Comparison of ENCODE assay signal across 20 cellular contexts in the genomic region with DNA sequence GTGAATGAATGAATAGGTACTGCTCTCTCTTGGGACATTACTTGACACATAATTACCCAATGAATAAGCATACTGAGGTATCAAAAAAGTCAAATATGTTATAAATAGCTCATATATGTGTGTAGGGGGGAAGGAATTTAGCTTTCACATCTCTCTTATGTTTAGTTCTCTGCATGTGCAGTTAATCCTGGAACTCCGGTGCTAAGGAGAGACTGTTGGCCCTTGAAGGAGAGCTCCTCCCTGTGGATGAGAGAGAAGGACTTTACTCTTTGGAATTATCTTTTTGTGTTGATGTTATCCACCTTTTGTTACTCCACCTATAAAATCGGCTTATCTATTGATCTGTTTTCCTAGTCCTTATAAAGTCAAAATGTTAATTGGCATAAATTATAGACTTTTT. TPM values are rescaled to one million over a fixed set of nuclear protein-coding genes. Genes with fewer than 3 reads are reported as not detected.
DNase-seq lines count a peak whose midpoint lies in the region; ATAC-seq and TF ChIP-seq lines count a peak whose summit lies in the region.
"Had no signal": no experiment of that assay in that cellular context is flagged by ENCODE, and none has a peak within 500 bp of the region (broad histone marks: within the 10 kb centered on the region; RNA-seq: fewer than 3 reads in every experiment).

No MANE protein-coding gene starts in this region.

- no peaks in the 10 kb centered on the region for H4K20me1 ChIP-seq in H9 (ENCODE audit: control insufficient read depth, insufficient read depth, insufficient read length)

- no peak overlapping the region for H3K23ac ChIP-seq in H9 (ENCODE audit: insufficient read length, low read depth, low read length)

- intact Hi-C loops in Panc1 (cut with micrococcal nuclease; ENCODE audit: unreplicated experiment) (no loop called here), right lobe of liver (cut with DNase I) (no loop called here)

- no peak overlapping the region for H2AK5ac ChIP-seq in H9 (ENCODE audit: insufficient read length, low read length)

- WGBS in H9 (ENCODE audit: extremely low coverage, insufficient read length, low lambda C conversion rate), result no CpG with 5 or more reads among the region's 2 CpGs
- WGBS in right lobe of liver (ENCODE audit: insufficient coverage, low coverage, low lambda C conversion rate, missing lambda C conversion rate), result 44% methylated on average over 2 of the region's 2 CpGs

- ATAC-seq in Panc1 (no peak), right lobe of liver (no peak)
- ATAC-seq: activated CD8-positive, alpha-beta T cell treated with anti-CD3 and anti-CD28 coated beads for 36 hours; activated naive CD8-positive, alpha-beta T cell treated with anti-CD3 and anti-CD28 coated beads, Interleukin-2, amount 50 U/mL, for 24 hours; HepG2; right cardiac atrium had no signal

- H4K5ac ChIP-seq in H9 (ENCODE audit: insufficient read length, low read depth, low read length), result no peak overlapping the region

- H3K27ac ChIP-seq in H9 (ENCODE audit: insufficient read length, low read depth, low read length) (no peak overlapping the region), Panc1 (ENCODE audit: low read length) (no peak overlapping the region), iPS-18a (ENCODE audit: low read length) (no peak overlapping the region), rectal smooth muscle tissue (ENCODE audit: low read depth, low read length) (no peak overlapping the region), right lobe of liver (no peak overlapping the region)
- H3K27ac ChIP-seq: neutrophil, WERI-Rb-1 had no signal

- POLR2A ChIA-PET in Panc1 (lab: Charles Lee), result no interaction called here

- H3K23me2 ChIP-seq in H9 (ENCODE audit: insufficient read length, low read depth, low read length, poor library complexity, severe bottlenecking), result peaks cover 14% of the 10 kb centered on the region

- H3K9ac ChIP-seq in H9 (ENCODE audit: extremely low read depth, insufficient read length, low read length), result no peak overlapping the region
- H3K9ac ChIP-seq in iPS-18a (ENCODE audit: low read length), result no peak overlapping the region
- no peak overlapping the region for H3K9ac ChIP-seq in rectal smooth muscle tissue (ENCODE audit: low read length)

- DNase-seq in H9 (no peak), Panc1 (ENCODE audit: low read depth, low spot score) (no peak), NCI-H2081 (lab: John Stamatoyannopoulos, UW) (no peak), MG63 (no peak), right lobe of liver (no peak)
- DNase-seq: activated CD8-positive, alpha-beta T cell treated with anti-CD3 and anti-CD28 coated beads for 36 hours; activated naive CD8-positive, alpha-beta T cell treated with anti-CD3 and anti-CD28 coated beads, Interleukin-2, amount 50 U/mL, for 24 hours; foreskin fibroblast; NCI-H2081 treated with DMSO at 0.1 percent for 48 hours; NCI-H748 treated with DMSO at 0.1 percent for 48 hours; right cardiac atrium; T-helper 1 cell; WERI-Rb-1 had no signal

- no peak overlapping the region for H3K18ac ChIP-seq in H9 (ENCODE audit: insufficient read length, low read depth, low read length)

- no peak overlapping the region for H2BK5ac ChIP-seq in H9 (ENCODE audit: insufficient read length, low read length)

- no peaks in the 10 kb centered on the region for H3K79me1 ChIP-seq in H9 (ENCODE audit: insufficient read depth, low read depth, low read length, poor library complexity, severe bottlenecking)

- no peak for TF ChIP-seq POLR2A in right lobe of liver (IDR thresholded peaks at IDR 0.05)

- H3K27me3 Mint-ChIP-seq in H9 (ENCODE audit: low read depth), result peaks cover 45% of the 10 kb centered on the region

- H3K9me3 ChIP-seq in H9 (ENCODE audit: control insufficient read depth, low read depth, low read length) (no peaks in the 10 kb centered on the region), Panc1 (ENCODE audit: control insufficient read depth, insufficient read depth, low read depth, low read length) (no peaks in the 10 kb centered on the region), iPS-18a (ENCODE audit: control insufficient read depth, low read depth, low read length) (no peaks in the 10 kb centered on the region), MG63 (no peaks in the 10 kb centered on the region), right lobe of liver (no peaks in the 10 kb centered on the region)
- H3K9me3 ChIP-seq: neutrophil had no signal

- no peaks in the 10 kb centered on the region for H3K9me3 Mint-ChIP-seq in H9
- H3K9me3 Mint-ChIP-seq: activated CD8-positive, alpha-beta T cell treated with anti-CD3 and anti-CD28 coated beads for 36 hours; activated naive CD8-positive, alpha-beta T cell treated with anti-CD3 and anti-CD28 coated beads, Interleukin-2, amount 50 U/mL, for 24 hours had no signal

- in situ Hi-C loops in Panc1 (cut with HindIII; ENCODE audit: low pct_unique_long_range_greater_than_20kb, low sequenced_read_pairs), result no loop called here

- H4K8ac ChIP-seq in H9 (replicated peaks; ENCODE audit: insufficient read length, low read depth, low read length), result no peak overlapping the region

- no peak overlapping the region for H3K4me2 ChIP-seq in H9 (ENCODE audit: insufficient read depth, insufficient read length, low read length)

- H3K4ac ChIP-seq in H9 (ENCODE audit: low read depth, low read length), result no peak overlapping the region

- H2BK15ac ChIP-seq in H9 (ENCODE audit: low read depth, low read length), result no peak overlapping the region

- H3K4me3 ChIP-seq in Panc1 (ENCODE audit: low read depth in 2 of 2, low read length in 2 of 2) (no peak overlapping the region), iPS-18a (ENCODE audit: low read length) (peak overlapping the region; percentile 16), rectal smooth muscle tissue (ENCODE audit: low read length) (peak overlapping the region; percentile 33), MG63 (no peak overlapping the region), right lobe of liver (no peak overlapping the region)

- no peaks in the 10 kb centered on the region for H3K4me1 ChIP-seq in H9 (ENCODE audit: insufficient read depth, low read length)
- peaks cover 6% of the 10 kb centered on the region; the same call in 1 of the 2 replicates for H3K4me1 ChIP-seq in Panc1 (ENCODE audit: control insufficient read depth, insufficient read depth, low read length)
- H3K4me1 ChIP-seq in iPS-18a (ENCODE audit: control insufficient read depth, low read depth, low read length), result peaks cover 12% of the 10 kb centered on the region
- no peaks in the 10 kb centered on the region for H3K4me1 ChIP-seq in rectal smooth muscle tissue (ENCODE audit: control insufficient read depth, insufficient read depth, low read length)
- peaks cover 0 to 3% (median 0%) of the 10 kb centered on the region in 4 donors for H3K4me1 ChIP-seq in right lobe of liver

- H3K27me3 ChIP-seq in H9 (ENCODE audit: insufficient read depth, low read length), result no peaks in the 10 kb centered on the region; the same call in 1 of the 2 replicates
- H3K27me3 ChIP-seq in Panc1 (ENCODE audit: control insufficient read depth, insufficient read depth, low read length), result peaks cover 51% of the 10 kb centered on the region
- H3K27me3 ChIP-seq in iPS-18a (ENCODE audit: control insufficient read depth, insufficient read depth, low read length), result peaks cover 43% of the 10 kb centered on the region
- no peaks in the 10 kb centered on the region for H3K27me3 ChIP-seq in rectal smooth muscle tissue (ENCODE audit: control insufficient read depth, insufficient read depth, low read length)
- no peaks in the 10 kb centered on the region for H3K27me3 ChIP-seq in MG63
- H3K27me3 ChIP-seq in right lobe of liver, result peaks cover 0 to 5% of the 10 kb centered on the region in 2 donors

- H2BK20ac ChIP-seq in H9 (ENCODE audit: low read depth, low read length, poor library complexity, severe bottlenecking), result no peak overlapping the region

- no TSS peak for BruUV-seq in Panc1 (replicated peaks; lab: Mats Ljungman, UMichigan)

- H3T11ph ChIP-seq in H9 (ENCODE audit: low read length), result no peak overlapping the region

- no peak overlapping the region for H4K91ac ChIP-seq in H9 (ENCODE audit: insufficient read length, low read depth, low read length)

- CTCF ChIA-PET in Panc1 (lab: Charles Lee), result interaction anchor here (0.7 kb wide), 1 partner anchor 22 kb away, joined by 3 read pairs; no protein-coding TSS in a partner anchor

- peaks cover 25 to 36% of the 10 kb centered on the region in 2 experiments for H3K4me1 Mint-ChIP-seq in H9
- H3K4me1 Mint-ChIP-seq: memory B cell had no signal

- no peak overlapping the region for H2AFZ ChIP-seq in H9 (ENCODE audit: low read length)

- H3K4me3 Mint-ChIP-seq in H9, result 0 out of 5 replicates have a peak overlapping the region, but pooled peaks of 1 of the 2 experiments have one; percentile 18
- H3K4me3 Mint-ChIP-seq: activated CD8-positive, alpha-beta T cell treated with anti-CD3 and anti-CD28 coated beads for 36 hours; activated naive CD8-positive, alpha-beta T cell treated with anti-CD3 and anti-CD28 coated beads, Interleukin-2, amount 50 U/mL, for 24 hours; memory B cell had no signal

- no peak overlapping the region for H2BK12ac ChIP-seq in H9 (ENCODE audit: insufficient read length, low read depth, low read length)

- no peak overlapping the region for H3K27ac Mint-ChIP-seq in H9
- H3K27ac Mint-ChIP-seq: activated CD8-positive, alpha-beta T cell treated with anti-CD3 and anti-CD28 coated beads for 36 hours; activated naive CD8-positive, alpha-beta T cell treated with anti-CD3 and anti-CD28 coated beads, Interleukin-2, amount 50 U/mL, for 24 hours; memory B cell had no signal

- no peaks in the 10 kb centered on the region; the same call in 1 of the 2 replicates for H3K36me3 ChIP-seq in Panc1 (ENCODE audit: control insufficient read depth, insufficient read depth, low read length)
- no peaks in the 10 kb centered on the region for H3K36me3 ChIP-seq in iPS-18a (ENCODE audit: control insufficient read depth, low read depth, low read length)
- H3K36me3 ChIP-seq in rectal smooth muscle tissue (ENCODE audit: control insufficient read depth, insufficient read depth, low read length), result no peaks in the 10 kb centered on the region
- no peaks in the 10 kb centered on the region for H3K36me3 ChIP-seq in MG63
- no peaks in the 10 kb centered on the region for H3K36me3 ChIP-seq in right lobe of liver
- H3K36me3 ChIP-seq: neutrophil, WERI-Rb-1 had no signal

- no peak overlapping the region for H3K56ac ChIP-seq in H9 (ENCODE audit: insufficient read length, low read depth, low read length)

- H3K79me2 ChIP-seq in H9 (ENCODE audit: insufficient read depth, low read length), result no peaks in the 10 kb centered on the region

- H3K14ac ChIP-seq in H9 (ENCODE audit: insufficient read depth, low read length), result no peak overlapping the region

- H2BK120ac ChIP-seq in H9 (ENCODE audit: low read depth, low read length, poor library complexity, severe bottlenecking), result no peak overlapping the region

- no peaks in the 10 kb centered on the region for H3K36me3 Mint-ChIP-seq in H9 (ENCODE audit: insufficient read depth in 1 of 3, low read depth in 3 of 3)
- H3K36me3 Mint-ChIP-seq: memory B cell had no signal

- TF ChIP-seq CTCF in H9 (conservative IDR thresholded peaks at IDR 0.05), result peak; percentile 27; the same call in 2 of the 3 replicates
- peak; percentile 25; the same call in 1 of the 2 replicates for TF ChIP-seq CTCF in Panc1 (IDR thresholded peaks at IDR 0.05)
- no peak for TF ChIP-seq CTCF in right lobe of liver (IDR thresholded peaks at IDR 0.05)

RNA-seq across cellular contexts. Expression of gene CFTR, which starts 1.2 kb away (rescaled TPM):
- total RNA-seq in H9 (2021) (1.1 and 1.2 TPM in 2 replicates), Panc1 (2021; ENCODE audit: unreplicated experiment) (0.31 TPM), right lobe of liver (1 to 10 TPM in 4 of 6 experiments, under 1 TPM in 2; 0.50 to 4.5 (median 1.5) TPM)
- polyA plus RNA-seq in Panc1 (2012; ENCODE audit: insufficient read length), result not detected
- not detected in 2 replicates for total RNA-seq in MG63 (2014; rRNA removed; shearing (Covaris generic); ENCODE audit: low replicate concordance)
- total RNA-seq: activated CD8-positive, alpha-beta T cell treated with anti-CD3 and anti-CD28 coated beads for 36 hours; HepG2 had no signal
- polyA plus RNA-seq: BJ, HepG2, right cardiac atrium had no signal

RNA-seq across cellular contexts. Expression of gene ASZ1, which starts 53.7 kb away (rescaled TPM):
- total RNA-seq in H9 (2021) (not detected in 2 replicates), Panc1 (2021; ENCODE audit: unreplicated experiment) (not detected), right lobe of liver (not detected)
- not detected for polyA plus RNA-seq in Panc1 (2012; ENCODE audit: insufficient read length)
- not detected in 2 replicates for total RNA-seq in MG63 (2014; rRNA removed; shearing (Covaris generic); ENCODE audit: low replicate concordance)
- total RNA-seq: activated CD8-positive, alpha-beta T cell treated with anti-CD3 and anti-CD28 coated beads for 36 hours; HepG2; right cardiac atrium; temporal lobe had no signal
- polyA plus RNA-seq: BJ, HepG2, right cardiac atrium had no signal

Comparison
In these comparisons a context has a peak if more than half of its experiments do, and no peak if none do; other contexts are left out.
1. CTCF ChIP-seq: peak in H9 (single experiment) and Panc1 (single experiment); none in right lobe of liver (0 of 4).
2. H3K4me3 ChIP-seq: peak in iPS-18a (single experiment) and rectal smooth muscle tissue (single experiment); none in Panc1 (0 of 2), MG63 (single experiment) and right lobe of liver (0 of 3).